Comparison of ENCODE assay signal across 8 cellular contexts in genomic region chr13:27170521-27171243, GRCh38. TPM values are rescaled to one million over a fixed set of nuclear protein-coding genes. Genes with fewer than 3 reads are reported as not detected.
DNase-seq lines count a peak whose midpoint lies in the region; ATAC-seq and TF ChIP-seq lines count a peak whose summit lies in the region.

No MANE protein-coding gene starts in this region.

- H3K27me3 ChIP-seq in CD8-positive, alpha-beta T cell (ENCODE audit: insufficient read depth, low read length): no peaks in the 10 kb centered on the region
- peaks cover 31% of the 10 kb centered on the region for H3K27me3 ChIP-seq in endodermal cell (ENCODE audit: control insufficient read depth, insufficient read depth, low read length, poor library complexity, severe bottlenecking)

- ATAC-seq in CD8-positive, alpha-beta T cell: no peak
- no peak for ATAC-seq in mucosa of descending colon
- peak; percentile 10 to 18 for ATAC-seq in stimulated activated naive B cell treated with anti-CD40 and anti-IgM and Interleukin-4, amounts not matched to agents 10 μg/mL and 1 μg/mL and 100 μg/mL, for 72 hours (replicated peaks)
- no peak for ATAC-seq in HG02970 (IDR thresholded peaks at IDR 0.05; ENCODE audit: low FRiP score, unreplicated experiment)

- CTCF ChIA-PET in CD8-positive, alpha-beta T cell (lab: Charles Lee): interaction anchor here (0.7 to 0.9 kb wide), 2 partner anchors 132 to 171 kb away, joined by 3 read pairs; no protein-coding TSS in a partner anchor
- CTCF ChIA-PET in HEK293 (lab: Yijun Ruan, JAX): interaction anchor here (0.6 to 2.1 kb wide), 5 partner anchors 32 to 224 kb away, joined by 3 to 7 read pairs (median 3); no protein-coding TSS in a partner anchor

- H3K27me3 Mint-ChIP-seq in CD8-positive, alpha-beta T cell (ENCODE audit: low read depth): no peaks in the 10 kb centered on the region
- H3K27me3 Mint-ChIP-seq in endodermal cell (ENCODE audit: insufficient read depth): peaks cover 29% of the 10 kb centered on the region
- H3K27me3 Mint-ChIP-seq in stimulated activated naive B cell treated with anti-CD40 and anti-IgM and Interleukin-4, amounts not matched to agents 10 μg/mL and 1 μg/mL and 100 μg/mL, for 72 hours: no peaks in the 10 kb centered on the region

- no peaks in the 10 kb centered on the region for H3K9me3 Mint-ChIP-seq in CD8-positive, alpha-beta T cell
- no peaks in the 10 kb centered on the region for H3K9me3 Mint-ChIP-seq in endodermal cell
- no peaks in the 10 kb centered on the region for H3K9me3 Mint-ChIP-seq in stimulated activated naive B cell treated with anti-CD40 and anti-IgM and Interleukin-4, amounts not matched to agents 10 μg/mL and 1 μg/mL and 100 μg/mL, for 72 hours

- no peaks in the 10 kb centered on the region for H3K36me3 ChIP-seq in CD8-positive, alpha-beta T cell (ENCODE audit: insufficient read depth, low read length)
- H3K36me3 ChIP-seq in HEK293 (ENCODE audit: control insufficient read depth in 2 of 2, insufficient read depth in 1 of 2, low read length in 2 of 2): no peaks in the 10 kb centered on the region
- no peaks in the 10 kb centered on the region for H3K36me3 ChIP-seq in endodermal cell (ENCODE audit: control insufficient read depth, insufficient read depth, low read length)
- H3K36me3 ChIP-seq in mucosa of descending colon (ENCODE audit: low read depth): no peaks in the 10 kb centered on the region

- POLR2A ChIA-PET in CD8-positive, alpha-beta T cell (lab: Charles Lee): interaction anchor here (1.0 to 1.6 kb wide), 3 partner anchors 9 to 285 kb away, joined by 3 read pairs; partner anchors contain the start of gene RPL21
- POLR2A ChIA-PET in HEK293 (lab: Yijun Ruan, JAX): interaction anchor here (1.0 kb wide), 1 partner anchor 87 kb away, joined by 4 read pairs; no protein-coding TSS in a partner anchor

- peak overlapping the region; percentile 91 for H3K4me3 Mint-ChIP-seq in CD8-positive, alpha-beta T cell
- peak overlapping the region; percentile 73 for H3K4me3 Mint-ChIP-seq in endodermal cell
- peak overlapping the region; percentile 89 to 98 for H3K4me3 Mint-ChIP-seq in stimulated activated naive B cell treated with anti-CD40 and anti-IgM and Interleukin-4, amounts not matched to agents 10 μg/mL and 1 μg/mL and 100 μg/mL, for 72 hours

- DNase-seq in CD8-positive, alpha-beta T cell: peak in 6 of 7 experiments; percentile 5 to 53 (median 28)
- peak; percentile 27 for DNase-seq in NCI-H345 (lab: John Stamatoyannopoulos, UW)
- peak; percentile 80 for DNase-seq in activated CD8-positive, alpha-beta memory T cell treated with anti-CD3 and anti-CD28 coated beads for 24 hours
- DNase-seq in endodermal cell: peak; percentile 85
- peak; percentile 51 to 71 (median 70) for DNase-seq in mucosa of descending colon
- DNase-seq in stimulated activated naive B cell treated with anti-CD40 and anti-IgM and Interleukin-4, amounts not matched to agents 10 μg/mL and 1 μg/mL and 100 μg/mL, for 72 hours: peak; percentile 43

- TF ChIP-seq CTCF in CD8-positive, alpha-beta T cell (IDR thresholded peaks at IDR 0.05): no peak
- TF ChIP-seq CTCF in HEK293 (tag by site-specific recombination; IDR thresholded peaks at IDR 0.05) (no peak), endodermal cell (conservative IDR thresholded peaks at IDR 0.05) (no peak), mucosa of descending colon (IDR thresholded peaks at IDR 0.05) (no peak)

- WGBS in endodermal cell (ENCODE audit: insufficient coverage in 1 of 2, insufficient read length in 1 of 2), 2 experiments: 0 to 1% methylated on average over 18 to 55 of the region's 56 CpGs

- peaks cover 34% of the 10 kb centered on the region for H3K4me1 ChIP-seq in CD8-positive, alpha-beta T cell (ENCODE audit: insufficient read depth, low read length)
- H3K4me1 ChIP-seq in HEK293 (ENCODE audit: control insufficient read depth, insufficient read depth, low read length) (peaks cover 16% of the 10 kb centered on the region), endodermal cell (ENCODE audit: control insufficient read depth, insufficient read depth, low read length) (peaks cover 5% of the 10 kb centered on the region), mucosa of descending colon (ENCODE audit: low read depth) (peaks cover 32% of the 10 kb centered on the region)

- peak overlapping the region; percentile 29 for H3K4me3 ChIP-seq in CD8-positive, alpha-beta T cell (ENCODE audit: low read depth, low read length)
- H3K4me3 ChIP-seq in HEK293 (ENCODE audit: low read depth, low read length): peak overlapping the region; percentile 59
- H3K4me3 ChIP-seq in endodermal cell (ENCODE audit: low read length): peak overlapping the region; percentile 94
- peak overlapping the region; percentile 62 for H3K4me3 ChIP-seq in mucosa of descending colon

- H3K9ac ChIP-seq in endodermal cell (ENCODE audit: extremely low read depth, low read length, poor library complexity, severe bottlenecking): peak overlapping the region; percentile 66

- H3K4me1 Mint-ChIP-seq in CD8-positive, alpha-beta T cell (ENCODE audit: low read depth): peaks cover 51% of the 10 kb centered on the region
- H3K4me1 Mint-ChIP-seq in endodermal cell: peaks cover 30% of the 10 kb centered on the region
- peaks cover 37 to 64% of the 10 kb centered on the region in 2 donors for H3K4me1 Mint-ChIP-seq in stimulated activated naive B cell treated with anti-CD40 and anti-IgM and Interleukin-4, amounts not matched to agents 10 μg/mL and 1 μg/mL and 100 μg/mL, for 72 hours

- no peaks in the 10 kb centered on the region for H3K9me3 ChIP-seq in CD8-positive, alpha-beta T cell (ENCODE audit: low read length)
- H3K9me3 ChIP-seq in HEK293 (ENCODE audit: control insufficient read depth, insufficient read depth, low read depth, low read length) (no peaks in the 10 kb centered on the region), endodermal cell (ENCODE audit: control insufficient read depth, low read length) (no peaks in the 10 kb centered on the region), mucosa of descending colon (no peaks in the 10 kb centered on the region)

- peak overlapping the region; percentile 11 for H3K27ac ChIP-seq in CD8-positive, alpha-beta T cell (ENCODE audit: low read depth, low read length)
- peak overlapping the region; percentile 81 for H3K27ac ChIP-seq in HEK293 (ENCODE audit: extremely low read depth, low read depth, low read length)
- H3K27ac ChIP-seq in endodermal cell (ENCODE audit: low read depth, low read length): peak overlapping the region; percentile 21

- peak overlapping the region; percentile 98 for H3K27ac Mint-ChIP-seq in CD8-positive, alpha-beta T cell
- H3K27ac Mint-ChIP-seq in endodermal cell: peak overlapping the region; percentile 84
- peak overlapping the region; percentile 98 for H3K27ac Mint-ChIP-seq in stimulated activated naive B cell treated with anti-CD40 and anti-IgM and Interleukin-4, amounts not matched to agents 10 μg/mL and 1 μg/mL and 100 μg/mL, for 72 hours

- peaks cover 4% of the 10 kb centered on the region for H3K36me3 Mint-ChIP-seq in CD8-positive, alpha-beta T cell
- no peaks in the 10 kb centered on the region for H3K36me3 Mint-ChIP-seq in endodermal cell (ENCODE audit: low read depth)
- H3K36me3 Mint-ChIP-seq in stimulated activated naive B cell treated with anti-CD40 and anti-IgM and Interleukin-4, amounts not matched to agents 10 μg/mL and 1 μg/mL and 100 μg/mL, for 72 hours: peaks cover 2 to 3% of the 10 kb centered on the region in 2 donors

- intact Hi-C loops in CD8-positive, alpha-beta T cell (cut with DNase I, micrococcal nuclease): loop anchor here (1.0 to 5.0 kb wide), 11 partner anchors 38 to 1883 kb away; partner anchors contain the start of genes RASL11A (in 2 of the 2), CDK8 (in 1 of the 2), GTF3A (in 1 of the 2) and MTMR6 (in 1 of the 2)
- intact Hi-C loops in mucosa of descending colon (cut with DNase I, micrococcal nuclease): loop anchor here in 1 of 2 donors (10.0 kb wide), 1 partner anchor 74 kb away; no protein-coding TSS in a partner anchor

TF ChIP-seq in HEK293, 187 proteins besides CTCF, POLR2A, EP300 and RAD21 (continues in another document):
- TF ChIP-seq ZNF777 (tag by site-specific recombination; IDR thresholded peaks at IDR 0.05; ENCODE audit: borderline replicate concordance): no peak
- TF ChIP-seq ZBTB44 (tag by site-specific recombination; IDR thresholded peaks at IDR 0.05): no peak
- no peak for TF ChIP-seq ZNF175 (tag by site-specific recombination; IDR thresholded peaks at IDR 0.05)
- TF ChIP-seq ZNF140 (tag by site-specific recombination; IDR thresholded peaks at IDR 0.05): no peak
- peak; percentile 54 for TF ChIP-seq ZNF335 (tag by site-specific recombination; conservative IDR thresholded peaks at IDR 0.05)
- no peak for TF ChIP-seq ZNF792 (tag by site-specific recombination; IDR thresholded peaks at IDR 0.05)
- no peak for TF ChIP-seq ZNF629 (tag by site-specific recombination; IDR thresholded peaks at IDR 0.05)
- TF ChIP-seq RBAK (tag by site-specific recombination; IDR thresholded peaks at IDR 0.05): no peak

RNA-seq across cellular contexts. Expression of gene USP12, which starts 0.9 kb away (rescaled TPM):
- total RNA-seq in CD8-positive, alpha-beta T cell: 10 to 100 TPM; 80.3 to 85.1 TPM
- total RNA-seq in endodermal cell (10 to 100 TPM; 18.9 to 23.2 TPM), mucosa of descending colon (10 to 100 TPM; 34.3 to 77.1 (median 45.0) TPM)
- 18.8 TPM for polyA plus RNA-seq in endodermal cell (2013, experiment 1 of 2)
- 18.2 TPM for polyA plus RNA-seq in endodermal cell (2013, experiment 2 of 2)

Comparison
In these comparisons a context has a peak if more than half of its experiments do, and no peak if none do; other contexts are left out.
1. ATAC-seq: peak in stimulated activated naive B cell treated with anti-CD40 and anti-IgM and Interleukin-4, amounts not matched to agents 10 μg/mL and 1 μg/mL and 100 μg/mL, for 72 hours (2 of 2); none in CD8-positive, alpha-beta T cell (single experiment), mucosa of descending colon (single experiment) and HG02970 (single experiment).
2. DNase-seq: peak in every context shown above with its lines; median percentile 85 in endodermal cell; 80 in activated CD8-positive, alpha-beta memory T cell treated with anti-CD3 and anti-CD28 coated beads for 24 hours; 70 in mucosa of descending colon; 43 in stimulated activated naive B cell treated with anti-CD40 and anti-IgM and Interleukin-4, amounts not matched to agents 10 μg/mL and 1 μg/mL and 100 μg/mL, for 72 hours; 28 in CD8-positive, alpha-beta T cell; 27 in NCI-H345.
3. H3K27ac ChIP-seq: peak in every context shown above with its lines; median percentile 81 in HEK293; 21 in endodermal cell; 11 in CD8-positive, alpha-beta T cell.
4. H3K4me3 ChIP-seq: peak in every context shown above with its lines; median percentile 94 in endodermal cell; 62 in mucosa of descending colon; 59 in HEK293; 29 in CD8-positive, alpha-beta T cell.
5. Peak in every context shown above with its lines, with median percentiles within 50 percentile points of each other: H3K27ac Mint-ChIP-seq and H3K4me3 Mint-ChIP-seq.